Comparison of ENCODE assay signal across 1 cellular context in the genomic region with DNA sequence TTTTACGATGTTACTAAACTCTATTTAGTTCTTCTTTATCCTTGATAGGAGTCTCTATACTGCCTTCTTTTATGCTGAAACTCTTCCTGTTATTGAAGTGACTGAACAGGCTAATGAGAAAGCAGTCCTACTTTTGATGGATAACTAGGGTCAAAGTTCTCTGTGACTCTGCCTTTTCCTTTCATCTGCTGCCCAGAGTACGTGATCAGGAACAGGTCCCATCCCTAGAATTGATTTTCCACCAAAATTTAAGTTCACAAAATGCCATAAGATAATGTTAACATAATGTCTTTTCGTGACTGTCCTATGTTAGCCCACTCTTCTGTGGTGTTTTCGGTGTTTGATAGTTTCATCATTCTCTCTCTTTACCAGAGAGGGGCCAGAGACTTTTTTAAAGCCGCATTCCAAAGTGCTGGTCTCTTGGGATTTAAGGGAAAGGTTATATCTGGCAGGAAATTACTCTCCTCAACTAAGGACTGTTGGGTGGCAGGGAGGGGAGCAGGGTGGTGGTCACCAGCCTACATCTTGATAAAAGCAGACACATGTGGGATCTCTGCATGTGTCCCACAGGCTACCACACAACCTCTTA.
TF ChIP-seq lines count a peak whose summit lies in the region.

No MANE protein-coding gene starts in this region.

TF ChIP-seq in HepG2, 621 proteins besides CTCF, POLR2A, EP300 and RAD21 (continued from another document and continues in another):
- TF ChIP-seq, protein P1, sequence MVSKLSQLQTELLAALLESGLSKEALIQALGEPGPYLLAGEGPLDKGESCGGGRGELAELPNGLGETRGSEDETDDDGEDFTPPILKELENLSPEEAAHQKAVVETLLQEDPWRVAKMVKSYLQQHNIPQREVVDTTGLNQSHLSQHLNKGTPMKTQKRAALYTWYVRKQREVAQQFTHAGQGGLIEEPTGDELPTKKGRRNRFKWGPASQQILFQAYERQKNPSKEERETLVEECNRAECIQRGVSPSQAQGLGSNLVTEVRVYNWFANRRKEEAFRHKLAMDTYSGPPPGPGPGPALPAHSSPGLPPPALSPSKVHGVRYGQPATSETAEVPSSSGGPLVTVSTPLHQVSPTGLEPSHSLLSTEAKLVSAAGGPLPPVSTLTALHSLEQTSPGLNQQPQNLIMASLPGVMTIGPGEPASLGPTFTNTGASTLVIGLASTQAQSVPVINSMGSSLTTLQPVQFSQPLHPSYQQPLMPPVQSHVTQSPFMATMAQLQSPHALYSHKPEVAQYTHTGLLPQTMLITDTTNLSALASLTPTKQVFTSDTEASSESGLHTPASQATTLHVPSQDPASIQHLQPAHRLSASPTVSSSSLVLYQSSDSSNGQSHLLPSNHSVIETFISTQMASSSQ (IDR thresholded peaks at IDR 0.05; ENCODE audit: low read depth), result peak; percentile 65
- TF ChIP-seq, protein P1 (CRISPR knock-in tag; IDR thresholded peaks at IDR 0.05; ENCODE audit: borderline replicate concordance), result no peak; the same call in 1 of the 2 replicates
- 0 out of 2 replicates have a peak, but pooled peaks have one; percentile 10 for TF ChIP-seq ZNF20 (CRISPR knock-in tag; IDR thresholded peaks at IDR 0.05)
- no peak for TF ChIP-seq ZNF550 (CRISPR knock-in tag; IDR thresholded peaks at IDR 0.05; ENCODE audit: borderline replicate concordance)
- no peak for TF ChIP-seq BHLHE40 (IDR thresholded peaks at IDR 0.05; ENCODE audit: low read length)
- no peak for TF ChIP-seq CCDC6 (CRISPR knock-in tag; IDR thresholded peaks at IDR 0.05)
- peak; percentile 91 for TF ChIP-seq PHF21A (CRISPR knock-in tag; IDR thresholded peaks at IDR 0.05)
- TF ChIP-seq ZNF296 (CRISPR knock-in tag; conservative IDR thresholded peaks at IDR 0.05), result no peak
- TF ChIP-seq, protein P2, sequence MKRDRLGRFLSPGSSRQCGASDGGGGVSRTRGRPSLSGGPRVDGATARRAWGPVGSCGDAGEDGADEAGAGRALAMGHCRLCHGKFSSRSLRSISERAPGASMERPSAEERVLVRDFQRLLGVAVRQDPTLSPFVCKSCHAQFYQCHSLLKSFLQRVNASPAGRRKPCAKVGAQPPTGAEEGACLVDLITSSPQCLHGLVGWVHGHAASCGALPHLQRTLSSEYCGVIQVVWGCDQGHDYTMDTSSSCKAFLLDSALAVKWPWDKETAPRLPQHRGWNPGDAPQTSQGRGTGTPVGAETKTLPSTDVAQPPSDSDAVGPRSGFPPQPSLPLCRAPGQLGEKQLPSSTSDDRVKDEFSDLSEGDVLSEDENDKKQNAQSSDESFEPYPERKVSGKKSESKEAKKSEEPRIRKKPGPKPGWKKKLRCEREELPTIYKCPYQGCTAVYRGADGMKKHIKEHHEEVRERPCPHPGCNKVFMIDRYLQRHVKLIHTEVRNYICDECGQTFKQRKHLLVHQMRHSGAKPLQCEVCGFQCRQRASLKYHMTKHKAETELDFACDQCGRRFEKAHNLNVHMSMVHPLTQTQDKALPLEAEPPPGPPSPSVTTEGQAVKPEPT (CRISPR knock-in tag; IDR thresholded peaks at IDR 0.05; ENCODE audit: low read depth), result no peak
- TF ChIP-seq ZNF616 (CRISPR knock-in tag; IDR thresholded peaks at IDR 0.05; ENCODE audit: low read depth), result no peak
- TF ChIP-seq, protein P3, sequence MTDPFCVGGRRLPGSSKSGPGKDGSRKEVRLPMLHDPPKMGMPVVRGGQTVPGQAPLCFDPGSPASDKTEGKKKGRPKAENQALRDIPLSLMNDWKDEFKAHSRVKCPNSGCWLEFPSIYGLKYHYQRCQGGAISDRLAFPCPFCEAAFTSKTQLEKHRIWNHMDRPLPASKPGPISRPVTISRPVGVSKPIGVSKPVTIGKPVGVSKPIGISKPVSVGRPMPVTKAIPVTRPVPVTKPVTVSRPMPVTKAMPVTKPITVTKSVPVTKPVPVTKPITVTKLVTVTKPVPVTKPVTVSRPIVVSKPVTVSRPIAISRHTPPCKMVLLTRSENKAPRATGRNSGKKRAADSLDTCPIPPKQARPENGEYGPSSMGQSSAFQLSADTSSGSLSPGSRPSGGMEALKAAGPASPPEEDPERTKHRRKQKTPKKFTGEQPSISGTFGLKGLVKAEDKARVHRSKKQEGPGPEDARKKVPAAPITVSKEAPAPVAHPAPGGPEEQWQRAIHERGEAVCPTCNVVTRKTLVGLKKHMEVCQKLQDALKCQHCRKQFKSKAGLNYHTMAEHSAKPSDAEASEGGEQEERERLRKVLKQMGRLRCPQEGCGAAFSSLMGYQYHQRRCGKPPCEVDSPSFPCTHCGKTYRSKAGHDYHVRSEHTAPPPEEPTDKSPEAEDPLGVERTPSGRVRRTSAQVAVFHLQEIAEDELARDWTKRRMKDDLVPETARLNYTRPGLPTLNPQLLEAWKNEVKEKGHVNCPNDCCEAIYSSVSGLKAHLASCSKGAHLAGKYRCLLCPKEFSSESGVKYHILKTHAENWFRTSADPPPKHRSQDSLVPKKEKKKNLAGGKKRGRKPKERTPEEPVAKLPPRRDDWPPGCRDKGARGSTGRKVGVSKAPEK (CRISPR knock-in tag; IDR thresholded peaks at IDR 0.05; ENCODE audit: borderline replicate concordance), result no peak
- no peak for TF ChIP-seq DNMT3B (CRISPR knock-in tag; conservative IDR thresholded peaks at IDR 0.05)
- TF ChIP-seq, protein P4, sequence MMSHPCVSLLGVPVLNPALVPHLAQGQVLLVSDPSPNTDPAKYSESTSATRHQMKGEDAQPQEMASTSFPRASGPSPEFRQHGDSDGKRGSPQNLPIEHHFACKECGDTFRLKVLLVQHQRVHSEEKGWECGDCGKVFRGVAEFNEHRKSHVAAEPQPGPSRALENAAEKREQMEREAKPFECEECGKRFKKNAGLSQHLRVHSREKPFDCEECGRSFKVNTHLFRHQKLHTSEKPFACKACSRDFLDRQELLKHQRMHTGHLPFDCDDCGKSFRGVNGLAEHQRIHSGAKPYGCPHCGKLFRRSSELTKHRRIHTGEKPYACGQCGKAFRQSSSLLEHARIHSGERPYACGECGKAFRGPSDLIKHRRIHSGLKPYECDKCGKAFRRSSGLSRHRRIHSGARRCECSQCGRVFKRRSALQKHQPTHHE (CRISPR knock-in tag; IDR thresholded peaks at IDR 0.05; ENCODE audit: borderline replicate concordance), result peak; percentile 50; the same call in 1 of the 2 replicates
- TF ChIP-seq, protein P5, sequence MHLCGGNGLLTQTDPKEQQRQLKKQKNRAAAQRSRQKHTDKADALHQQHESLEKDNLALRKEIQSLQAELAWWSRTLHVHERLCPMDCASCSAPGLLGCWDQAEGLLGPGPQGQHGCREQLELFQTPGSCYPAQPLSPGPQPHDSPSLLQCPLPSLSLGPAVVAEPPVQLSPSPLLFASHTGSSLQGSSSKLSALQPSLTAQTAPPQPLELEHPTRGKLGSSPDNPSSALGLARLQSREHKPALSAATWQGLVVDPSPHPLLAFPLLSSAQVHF (CRISPR knock-in tag; IDR thresholded peaks at IDR 0.05), result no peak
- no peak for TF ChIP-seq ZNF354B (CRISPR knock-in tag; IDR thresholded peaks at IDR 0.05)
- TF ChIP-seq GATAD1 (CRISPR knock-in tag; IDR thresholded peaks at IDR 0.05), result peak; percentile 43; the same call in 1 of the 2 replicates
- no peak for TF ChIP-seq CENPX (CRISPR knock-in tag; IDR thresholded peaks at IDR 0.05)
- no peak for TF ChIP-seq SRF (IDR thresholded peaks at IDR 0.05; ENCODE audit: low read depth, low read length)
- no peak for TF ChIP-seq MBNL3 (CRISPR knock-in tag; conservative IDR thresholded peaks at IDR 0.05)
- no peak for TF ChIP-seq ZNF841 (CRISPR knock-in tag; IDR thresholded peaks at IDR 0.05; ENCODE audit: borderline replicate concordance)
- no peak for TF ChIP-seq PRMT3 (CRISPR knock-in tag; IDR thresholded peaks at IDR 0.05; ENCODE audit: borderline replicate concordance, low read depth)
- no peak for TF ChIP-seq HNRNPL (IDR thresholded peaks at IDR 0.05; ENCODE audit: low read depth, low read length)
- TF ChIP-seq ZNF572 (CRISPR knock-in tag; IDR thresholded peaks at IDR 0.05), result no peak
- TF ChIP-seq NFIC (IDR thresholded peaks at IDR 0.05; ENCODE audit: low read length), result peak; percentile 94
- TF ChIP-seq MEIS1 (CRISPR knock-in tag; IDR thresholded peaks at IDR 0.05; ENCODE audit: borderline replicate concordance), result 0 out of 2 replicates have a peak, but pooled peaks have one; percentile 62
- no peak for TF ChIP-seq HNRNPH1 (optimal IDR thresholded peaks at IDR 0.05; ENCODE audit: low read depth, low read length)
- TF ChIP-seq ELF3 (CRISPR knock-in tag; IDR thresholded peaks at IDR 0.05), result peak; percentile 93; the same call in 1 of the 2 replicates
- no peak for TF ChIP-seq ZMAT3 (CRISPR knock-in tag; conservative IDR thresholded peaks at IDR 0.05)
- TF ChIP-seq TP53 (CRISPR knock-in tag; conservative IDR thresholded peaks at IDR 0.05), result no peak
- peak; percentile 87; the same call in 1 of the 2 replicates for TF ChIP-seq ETV5 (CRISPR knock-in tag; IDR thresholded peaks at IDR 0.05; ENCODE audit: borderline replicate concordance)
- TF ChIP-seq, protein P6, sequence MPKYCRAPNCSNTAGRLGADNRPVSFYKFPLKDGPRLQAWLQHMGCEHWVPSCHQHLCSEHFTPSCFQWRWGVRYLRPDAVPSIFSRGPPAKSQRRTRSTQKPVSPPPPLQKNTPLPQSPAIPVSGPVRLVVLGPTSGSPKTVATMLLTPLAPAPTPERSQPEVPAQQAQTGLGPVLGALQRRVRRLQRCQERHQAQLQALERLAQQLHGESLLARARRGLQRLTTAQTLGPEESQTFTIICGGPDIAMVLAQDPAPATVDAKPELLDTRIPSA (CRISPR knock-in tag; IDR thresholded peaks at IDR 0.05; ENCODE audit: borderline replicate concordance), result no peak
- TF ChIP-seq, protein P7, sequence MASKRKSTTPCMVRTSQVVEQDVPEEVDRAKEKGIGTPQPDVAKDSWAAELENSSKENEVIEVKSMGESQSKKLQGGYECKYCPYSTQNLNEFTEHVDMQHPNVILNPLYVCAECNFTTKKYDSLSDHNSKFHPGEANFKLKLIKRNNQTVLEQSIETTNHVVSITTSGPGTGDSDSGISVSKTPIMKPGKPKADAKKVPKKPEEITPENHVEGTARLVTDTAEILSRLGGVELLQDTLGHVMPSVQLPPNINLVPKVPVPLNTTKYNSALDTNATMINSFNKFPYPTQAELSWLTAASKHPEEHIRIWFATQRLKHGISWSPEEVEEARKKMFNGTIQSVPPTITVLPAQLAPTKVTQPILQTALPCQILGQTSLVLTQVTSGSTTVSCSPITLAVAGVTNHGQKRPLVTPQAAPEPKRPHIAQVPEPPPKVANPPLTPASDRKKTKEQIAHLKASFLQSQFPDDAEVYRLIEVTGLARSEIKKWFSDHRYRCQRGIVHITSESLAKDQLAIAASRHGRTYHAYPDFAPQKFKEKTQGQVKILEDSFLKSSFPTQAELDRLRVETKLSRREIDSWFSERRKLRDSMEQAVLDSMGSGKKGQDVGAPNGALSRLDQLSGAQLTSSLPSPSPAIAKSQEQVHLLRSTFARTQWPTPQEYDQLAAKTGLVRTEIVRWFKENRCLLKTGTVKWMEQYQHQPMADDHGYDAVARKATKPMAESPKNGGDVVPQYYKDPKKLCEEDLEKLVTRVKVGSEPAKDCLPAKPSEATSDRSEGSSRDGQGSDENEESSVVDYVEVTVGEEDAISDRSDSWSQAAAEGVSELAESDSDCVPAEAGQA (IDR thresholded peaks at IDR 0.05; ENCODE audit: low read depth), result no peak
- TF ChIP-seq, protein P7 (CRISPR knock-in tag; IDR thresholded peaks at IDR 0.05; ENCODE audit: borderline replicate concordance), result no peak
- no peak for TF ChIP-seq IKZF4 (CRISPR knock-in tag; IDR thresholded peaks at IDR 0.05; ENCODE audit: borderline replicate concordance, low read depth, not compliant biosample characterization)
